1 cellular context compared by ENCODE assay signal in genomic region chr19:2578911-2579677, GRCh38.
A peak's percentile ranks its signal among the peaks of the same experiment; 100 is the strongest.
TF ChIP-seq lines count a peak whose summit lies in the region.

No MANE protein-coding gene starts in this region.

TF ChIP-seq in HepG2, 621 proteins besides CTCF, POLR2A, EP300 and RAD21 (continued from another document and continues in another):
- TF ChIP-seq ZNF652 (CRISPR knock-in tag; IDR thresholded peaks at IDR 0.05; ENCODE audit: borderline replicate concordance, low read depth) (no peak), PLSCR1 (CRISPR knock-in tag; IDR thresholded peaks at IDR 0.05; ENCODE audit: borderline replicate concordance) (no peak), SAP130 (CRISPR knock-in tag; IDR thresholded peaks at IDR 0.05; ENCODE audit: low read depth) (peak; percentile 97), E2F5 (CRISPR knock-in tag; conservative IDR thresholded peaks at IDR 0.05) (no peak), PITX1 (CRISPR knock-in tag; IDR thresholded peaks at IDR 0.05) (no peak), ARNTL (CRISPR knock-in tag; IDR thresholded peaks at IDR 0.05) (peak; percentile 85), GATA4 (IDR thresholded peaks at IDR 0.05; ENCODE audit: borderline replicate concordance, low read depth) (no peak), SALL2 (CRISPR knock-in tag; IDR thresholded peaks at IDR 0.05) (no peak), ZNF460 (CRISPR knock-in tag; IDR thresholded peaks at IDR 0.05; ENCODE audit: borderline replicate concordance) (no peak), EZH2 (conservative IDR thresholded peaks at IDR 0.05; ENCODE audit: low read depth, low read length) (no peak), SP5 (CRISPR knock-in tag; IDR thresholded peaks at IDR 0.05; ENCODE audit: borderline replicate concordance, low read depth) (peak; percentile 70), ZNF766 (CRISPR knock-in tag; IDR thresholded peaks at IDR 0.05; ENCODE audit: borderline replicate concordance) (0 out of 2 replicates have a peak, but pooled peaks have one; percentile 43), PAXIP1 (CRISPR knock-in tag; conservative IDR thresholded peaks at IDR 0.05) (peak; percentile 78), HOXA7 (CRISPR knock-in tag; IDR thresholded peaks at IDR 0.05) (no peak), MAZ (IDR thresholded peaks at IDR 0.05; ENCODE audit: borderline replicate concordance, low read depth, low read length) (peak; percentile 77; the same call in 1 of the 2 replicates), MAZ (CRISPR knock-in tag; IDR thresholded peaks at IDR 0.05; ENCODE audit: low read depth) (peak; percentile 86; the same call in 1 of the 2 replicates), RORA (CRISPR knock-in tag; IDR thresholded peaks at IDR 0.05) (no peak), ZNF569 (CRISPR knock-in tag; IDR thresholded peaks at IDR 0.05; ENCODE audit: borderline replicate concordance) (no peak), RCOR2 (CRISPR knock-in tag; IDR thresholded peaks at IDR 0.05) (peak; percentile 24; the same call in 1 of the 2 replicates), GABPB1 (CRISPR knock-in tag; IDR thresholded peaks at IDR 0.05) (peak; percentile 80; the same call in 1 of the 2 replicates), ZBTB37 (CRISPR knock-in tag; IDR thresholded peaks at IDR 0.05) (no peak), ZNF777 (CRISPR knock-in tag; IDR thresholded peaks at IDR 0.05) (peak; percentile 53; the same call in 1 of the 2 replicates), PBX3 (CRISPR knock-in tag; IDR thresholded peaks at IDR 0.05; ENCODE audit: borderline replicate concordance) (no peak), PLRG1 (conservative IDR thresholded peaks at IDR 0.05) (no peak), ZNF383 (CRISPR knock-in tag; IDR thresholded peaks at IDR 0.05; ENCODE audit: borderline replicate concordance) (no peak), MED1 (CRISPR knock-in tag; IDR thresholded peaks at IDR 0.05) (peak; percentile 97), ZNF816 (CRISPR knock-in tag; IDR thresholded peaks at IDR 0.05; ENCODE audit: borderline replicate concordance) (no peak), SNAPC2 (CRISPR knock-in tag; IDR thresholded peaks at IDR 0.05) (no peak), ZNF337 (CRISPR knock-in tag; IDR thresholded peaks at IDR 0.05; ENCODE audit: borderline replicate concordance, low read depth) (no peak), ZNF557 (CRISPR knock-in tag; IDR thresholded peaks at IDR 0.05) (no peak), RXRA (CRISPR knock-in tag; IDR thresholded peaks at IDR 0.05) (peak; percentile 95), AKNA (CRISPR knock-in tag; IDR thresholded peaks at IDR 0.05; ENCODE audit: borderline replicate concordance) (no peak), GFI1 (CRISPR knock-in tag; IDR thresholded peaks at IDR 0.05; ENCODE audit: borderline replicate concordance) (peak; percentile 91), ZBTB39 (CRISPR knock-in tag; IDR thresholded peaks at IDR 0.05) (peak; percentile 91), TAF15 (IDR thresholded peaks at IDR 0.05; ENCODE audit: low read depth, low read length, poor library complexity, severe bottlenecking) (no peak), TBX2 (CRISPR knock-in tag; IDR thresholded peaks at IDR 0.05; ENCODE audit: borderline replicate concordance) (peak; percentile 93; the same call in 1 of the 2 replicates), ZFP41 (CRISPR knock-in tag; IDR thresholded peaks at IDR 0.05; ENCODE audit: borderline replicate concordance) (peak; percentile 24; the same call in 1 of the 2 replicates), ZNF256 (CRISPR knock-in tag; conservative IDR thresholded peaks at IDR 0.05) (no peak), ZGPAT (CRISPR knock-in tag; IDR thresholded peaks at IDR 0.05) (peak; percentile 95), ZBTB7B (CRISPR knock-in tag; IDR thresholded peaks at IDR 0.05) (peak; percentile 75), ZBTB46 (CRISPR knock-in tag; IDR thresholded peaks at IDR 0.05; ENCODE audit: borderline replicate concordance) (no peak), RFX5 (IDR thresholded peaks at IDR 0.05; ENCODE audit: low read depth, low read length) (no peak), DR1 (CRISPR knock-in tag; IDR thresholded peaks at IDR 0.05) (no peak; the same call in 1 of the 2 replicates)
